Comparison of ENCODE assay signal across 1 cellular context in genomic region chr1:8321612-8322011, GRCh38.
TF ChIP-seq lines count a peak whose summit lies in the region.

No MANE protein-coding gene starts in this region.

TF ChIP-seq in neural cell, 6 proteins besides CTCF, POLR2A, EP300 and RAD21 (continued from another document):
- TF ChIP-seq POLR2AphosphoS5 (IDR thresholded peaks at IDR 0.05) (no peak), MXI1 (conservative IDR thresholded peaks at IDR 0.05; ENCODE audit: poor library complexity, severe bottlenecking) (no peak)
